24 cellular contexts compared by ENCODE assay signal in the genomic region with DNA sequence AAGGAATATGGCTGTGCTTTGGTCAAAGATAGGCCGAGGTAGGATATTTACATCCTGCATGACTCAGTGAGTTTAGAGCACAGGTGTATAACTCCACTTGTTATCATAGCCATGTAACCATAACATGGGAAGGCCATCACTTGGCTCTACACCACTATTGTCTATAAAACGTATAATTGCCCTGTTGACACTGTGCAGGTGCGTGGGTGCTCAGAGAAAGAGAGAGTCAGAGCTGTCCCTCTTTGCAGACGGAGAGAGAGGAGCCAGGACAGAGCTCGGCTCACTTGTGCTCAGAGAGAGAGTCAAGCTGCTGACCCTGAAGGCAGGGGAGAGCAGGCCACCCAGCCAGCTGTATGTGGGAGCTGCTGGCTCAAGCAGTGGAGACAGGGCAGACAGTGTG. TPM values are rescaled to one million over a fixed set of nuclear protein-coding genes. Genes with fewer than 3 reads are reported as not detected.
"Had no signal": no experiment of that assay in that cellular context is flagged by ENCODE, and none has a peak within 500 bp of the region (broad histone marks: within the 10 kb centered on the region; RNA-seq: fewer than 3 reads in every experiment).

No MANE protein-coding gene starts in this region.

- ATAC-seq: activated naive CD4-positive, alpha-beta T cell treated with anti-CD3 and anti-CD28 coated beads, Interleukin-2, amount 50 U/mL, for 72 hours; gastrocnemius medialis; heart left ventricle; natural killer cell treated with Interleukin-12 subunit alpha and Interleukin-12 subunit beta and Interleukin-15 and Interleukin-18, amount 100 ng/mL, for 72 hours; stimulated activated memory B cell treated with anti-CD40 and anti-IgM and Interleukin-4, amounts not matched to agents 10 μg/mL and 1 μg/mL and 100 μg/mL, for 72 hours; upper lobe of right lung had no signal

- H3K4me1 ChIP-seq: adrenal gland, breast epithelium, gastrocnemius medialis, heart left ventricle, upper lobe of right lung had no signal

- H3K27ac ChIP-seq: adrenal gland, breast epithelium, gastrocnemius medialis, heart left ventricle, spleen, thoracic aorta, upper lobe of right lung had no signal

- H3K27me3 ChIP-seq: adrenal gland, gastrocnemius medialis had no signal

- H3K9me3 ChIP-seq: adrenal gland, breast epithelium, gastrocnemius medialis, heart left ventricle, spleen, thoracic aorta, upper lobe of right lung had no signal

- FAIRE-seq: astrocyte had no signal

- DNase-seq: activated B cell treated with CpG ODN at 0.5 μM for 24 hours; activated CD4-positive, alpha-beta memory T cell treated with anti-CD3 and anti-CD28 coated beads for 36 hours; activated CD4-positive, alpha-beta T cell treated with anti-CD3 and anti-CD28 coated beads for 4 hours; activated gamma-delta T cell treated with Interleukin-2 at 50 U/mL for 16 hours; activated T-cell treated with anti-CD3 and anti-CD28 coated beads for 4 hours; adrenal gland; cortex of kidney; gastrocnemius medialis; heart left ventricle; immature natural killer cell; kidney glomerular epithelial cell; mesenchymal stem cell; nucleus accumbens; spleen; stimulated activated CD4-positive, alpha-beta T cell treated with anti-CD3 and anti-CD28 coated beads, Interleukin-4, amount 100 ng/mL, for 4 hours; upper lobe of right lung had no signal

- H3K36me3 ChIP-seq: adrenal gland, breast epithelium, gastrocnemius medialis, heart left ventricle, spleen, thoracic aorta, upper lobe of right lung had no signal

- H3K4me3 ChIP-seq: adrenal gland, breast epithelium, gastrocnemius medialis, heart left ventricle, spleen, thoracic aorta, upper lobe of right lung had no signal

RNA-seq across cellular contexts. Expression of gene OR2B6, which starts 46.0 kb away (rescaled TPM):
- total RNA-seq: activated B cell treated with CpG ODN at 0.5 μM for 24 hours; activated CD4-positive, alpha-beta memory T cell treated with anti-CD3 and anti-CD28 coated beads for 36 hours; activated naive CD4-positive, alpha-beta T cell treated with anti-CD3 and anti-CD28 coated beads, Interleukin-2, amount 50 U/mL, for 72 hours; activated T-helper 1 cell treated with anti-CD3 and anti-CD28 coated beads, Interleukin-12 subunit alpha, Interleukin-12 subunit beta, Interleukin-2, Interleukin-4 antibody, amounts not matched to agents 30 ng/mL and 10 ng/mL and 1 ng/mL, durations not matched to agents 14 hours and 24 hours and 36 hours; adrenal gland; astrocyte; breast epithelium; gastrocnemius medialis; heart left ventricle; natural killer cell treated with Interleukin-12 subunit alpha and Interleukin-12 subunit beta and Interleukin-15 and Interleukin-18, amount 100 ng/mL, for 72 hours; renal cortical epithelial cell; thoracic aorta; upper lobe of right lung had no signal
